25 cellular contexts compared by ENCODE assay signal in the genomic region with DNA sequence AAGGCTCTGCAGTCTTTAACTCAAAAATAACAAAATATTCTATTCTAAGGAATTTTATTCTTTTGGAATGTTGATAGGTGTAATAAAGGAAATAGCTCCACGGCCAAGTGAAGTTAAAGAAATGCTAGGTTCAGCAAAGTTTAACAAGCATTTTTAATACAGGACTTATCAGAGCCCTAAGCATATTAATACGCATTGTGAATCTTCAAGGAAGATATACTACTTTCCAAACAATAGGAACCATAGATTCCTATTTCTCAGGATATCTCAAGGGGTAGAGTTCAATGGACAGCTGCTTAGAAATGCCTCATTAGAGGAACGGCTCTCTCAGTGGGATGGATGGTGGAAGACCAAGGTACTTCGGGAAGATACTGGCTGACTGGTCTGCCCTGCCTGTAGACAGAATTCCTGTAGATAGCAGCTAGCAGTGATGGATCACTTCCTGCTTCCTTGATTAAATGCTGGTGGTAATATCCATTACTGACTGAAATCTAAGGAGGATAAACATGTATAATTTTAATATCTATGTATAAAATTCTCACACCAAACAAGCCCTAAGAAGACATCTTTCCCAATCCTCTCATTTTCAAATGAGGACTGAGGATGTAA. TPM values are rescaled to one million over a fixed set of nuclear protein-coding genes. Genes with fewer than 3 reads are reported as not detected.
DNase-seq lines count a peak whose midpoint lies in the region; ATAC-seq and TF ChIP-seq lines count a peak whose summit lies in the region.
"Had no signal": no experiment of that assay in that cellular context is flagged by ENCODE, and none has a peak within 500 bp of the region (broad histone marks: within the 10 kb centered on the region; RNA-seq: fewer than 3 reads in every experiment).

No MANE protein-coding gene starts in this region.

- intact Hi-C loops in psoas muscle (cut with DNase I) (no loop called here), head of caudate nucleus (cut with DNase I) (no loop called here)

- WGBS in psoas muscle, 3 donors = 71 to 82% (median 75%) methylated on average over 4 of the region's 4 CpGs

- no peaks in the 10 kb centered on the region for H3K9me3 ChIP-seq in psoas muscle
- H3K9me3 ChIP-seq: BE2C, SK-N-SH had no signal

- ATAC-seq in activated naive CD4-positive, alpha-beta T cell treated with anti-CD3 and anti-CD28 coated beads, Interleukin-2, amount 50 U/mL, for 72 hours = no peak
- ATAC-seq in T-cell (replicated peaks in 1 of 4) (no peak), psoas muscle (no peak)
- ATAC-seq: PC-3 had no signal

- H3K36me3 ChIP-seq in psoas muscle (ENCODE audit: insufficient read depth in 1 of 2, low read depth in 1 of 2) = no peaks in the 10 kb centered on the region
- H3K36me3 ChIP-seq: BE2C had no signal

- H3K27ac ChIP-seq in caudate nucleus (ENCODE audit: low read depth, low read length) (peak overlapping the region; percentile 88), substantia nigra (ENCODE audit: low read depth, low read length, poor library complexity, severe bottlenecking) (peak overlapping the region; percentile 89), psoas muscle (no peak overlapping the region)
- H3K27ac ChIP-seq: GM23248 had no signal

- DNase-seq in activated naive CD4-positive, alpha-beta T cell treated with anti-CD3 and anti-CD28 coated beads, Interleukin-2, amount 50 U/mL, for 72 hours (ENCODE audit: low spot score in 2 of 2) = no peak
- DNase-seq in T-cell (no peak), caudate nucleus (lab: John Stamatoyannopoulos, UW) (no peak), substantia nigra (lab: John Stamatoyannopoulos, UW) (no peak), psoas muscle (no peak), NCI-H2029 treated with DMSO at 0.1 percent for 48 hours (lab: John Stamatoyannopoulos, UW) (no peak), head of caudate nucleus (no peak)
- DNase-seq: 8988T; ACHN; BE2C; GM23248; H9; HFFc6; Kasumi-1; NCI-H1092 treated with DMSO at 0.1 percent for 48 hours; NCI-H1436; NCI-H187 treated with DMSO at 0.1 percent for 48 hours; NCI-H446; NCI-H524 treated with DMSO at 0.1 percent for 48 hours; NCI-H774; NK-92 treated with Interleukin-12 subunit alpha and Interleukin-12 subunit beta, amount 100 ng/mL, for 24 hours; PC-3; SK-N-SH had no signal

- H3K4me3 Mint-ChIP-seq in activated naive CD4-positive, alpha-beta T cell treated with anti-CD3 and anti-CD28 coated beads, Interleukin-2, amount 50 U/mL, for 24 hours = no peak overlapping the region
- no peak overlapping the region for H3K4me3 Mint-ChIP-seq in T-cell
- H3K4me3 Mint-ChIP-seq: CD14-positive monocyte, H9, HFFc6 had no signal

- CTCF ChIA-PET in T-cell (lab: Charles Lee) = interaction anchor here (0.6 to 2.9 kb wide), 11 partner anchors 9 to 295 kb away, joined by 3 to 28 read pairs (median 4); no protein-coding TSS in a partner anchor

- H3K36me3 Mint-ChIP-seq in activated naive CD4-positive, alpha-beta T cell treated with anti-CD3 and anti-CD28 coated beads, Interleukin-2, amount 50 U/mL, for 24 hours = peaks cover 15% of the 10 kb centered on the region
- peaks cover 7 to 25% of the 10 kb centered on the region in 2 donors for H3K36me3 Mint-ChIP-seq in activated naive CD4-positive, alpha-beta T cell treated with anti-CD3 and anti-CD28 coated beads, Interleukin-2, amount 50 U/mL, for 72 hours
- peaks cover 20% of the 10 kb centered on the region for H3K36me3 Mint-ChIP-seq in T-cell

- no peak overlapping the region for H3K4me3 ChIP-seq in psoas muscle
- H3K4me3 ChIP-seq: GM23248 had no signal

- peaks cover 78% of the 10 kb centered on the region for H3K4me1 Mint-ChIP-seq in activated naive CD4-positive, alpha-beta T cell treated with anti-CD3 and anti-CD28 coated beads, Interleukin-2, amount 50 U/mL, for 24 hours
- peaks cover 64 to 75% (median 74%) of the 10 kb centered on the region in 3 donors for H3K4me1 Mint-ChIP-seq in T-cell

- H3K27me3 Mint-ChIP-seq in activated naive CD4-positive, alpha-beta T cell treated with anti-CD3 and anti-CD28 coated beads, Interleukin-2, amount 50 U/mL, for 24 hours = no peaks in the 10 kb centered on the region
- H3K27me3 Mint-ChIP-seq in T-cell = no peaks in the 10 kb centered on the region

- peak overlapping the region; percentile 42 for H3K27ac Mint-ChIP-seq in activated naive CD4-positive, alpha-beta T cell treated with anti-CD3 and anti-CD28 coated beads, Interleukin-2, amount 50 U/mL, for 24 hours
- no peak overlapping the region for H3K27ac Mint-ChIP-seq in activated naive CD4-positive, alpha-beta T cell treated with anti-CD3 and anti-CD28 coated beads, Interleukin-2, amount 50 U/mL, for 72 hours
- H3K27ac Mint-ChIP-seq in T-cell = peak overlapping the region; percentile 55 to 87
- H3K27ac Mint-ChIP-seq: CD14-positive monocyte, H9, HFFc6 had no signal

- H3K9me3 Mint-ChIP-seq in activated naive CD4-positive, alpha-beta T cell treated with anti-CD3 and anti-CD28 coated beads, Interleukin-2, amount 50 U/mL, for 24 hours = no peaks in the 10 kb centered on the region
- no peaks in the 10 kb centered on the region for H3K9me3 Mint-ChIP-seq in activated naive CD4-positive, alpha-beta T cell treated with anti-CD3 and anti-CD28 coated beads, Interleukin-2, amount 50 U/mL, for 72 hours
- no peaks in the 10 kb centered on the region for H3K9me3 Mint-ChIP-seq in T-cell
- H3K9me3 Mint-ChIP-seq: CD14-positive monocyte, H9, HFFc6 had no signal

- H3K27me3 ChIP-seq in psoas muscle (ENCODE audit: insufficient read depth in 3 of 3, low read length in 2 of 3) = no peaks in the 10 kb centered on the region
- H3K27me3 ChIP-seq: BE2C had no signal

- no peak for TF ChIP-seq CTCF in psoas muscle (IDR thresholded peaks at IDR 0.05)

- POLR2A ChIA-PET in T-cell (lab: Charles Lee) = interaction anchor here (0.6 to 1.3 kb wide), 4 partner anchors 7 to 183 kb away, joined by 3 read pairs; a partner anchor contains a TSS

- no peaks in the 10 kb centered on the region for H3K4me1 ChIP-seq in psoas muscle
- H3K4me1 ChIP-seq: BE2C had no signal

RNA-seq across cellular contexts. Expression of a gene that starts 8.1 kb away (rescaled TPM):
- 10 to 100 TPM; 27.0 to 31.7 TPM for total RNA-seq in activated naive CD4-positive, alpha-beta T cell treated with anti-CD3 and anti-CD28 coated beads, Interleukin-2, amount 50 U/mL, for 72 hours
- 10 to 100 TPM; 33.4 to 48.4 (median 41.9) TPM for total RNA-seq in T-cell
- 1 to 10 TPM; 2.8 to 4.1 (median 3.2) TPM for total RNA-seq in psoas muscle
- 1 to 10 TPM; 1.4 to 1.8 (median 1.8) TPM for polyA plus RNA-seq in psoas muscle

Comparison
In these comparisons a context has a peak if more than half of its experiments do, and no peak if none do; other contexts are left out.
1. H3K27ac Mint-ChIP-seq: peak in activated naive CD4-positive, alpha-beta T cell treated with anti-CD3 and anti-CD28 coated beads, Interleukin-2, amount 50 U/mL, for 24 hours (single experiment) and T-cell (2 of 2); none in activated naive CD4-positive, alpha-beta T cell treated with anti-CD3 and anti-CD28 coated beads, Interleukin-2, amount 50 U/mL, for 72 hours (0 of 2).
2. RNA of a gene that starts 8.1 kb away (total RNA-seq): 33.4 to 48.4 TPM in T-cell and 27.0 to 31.7 TPM in activated naive CD4-positive, alpha-beta T cell treated with anti-CD3 and anti-CD28 coated beads, Interleukin-2, amount 50 U/mL, for 72 hours; 2.8 to 4.1 TPM in psoas muscle; every median in the first group is over 4 times any median in the second.